Comparison of ENCODE assay signal across 10 cellular contexts in the genomic region with DNA sequence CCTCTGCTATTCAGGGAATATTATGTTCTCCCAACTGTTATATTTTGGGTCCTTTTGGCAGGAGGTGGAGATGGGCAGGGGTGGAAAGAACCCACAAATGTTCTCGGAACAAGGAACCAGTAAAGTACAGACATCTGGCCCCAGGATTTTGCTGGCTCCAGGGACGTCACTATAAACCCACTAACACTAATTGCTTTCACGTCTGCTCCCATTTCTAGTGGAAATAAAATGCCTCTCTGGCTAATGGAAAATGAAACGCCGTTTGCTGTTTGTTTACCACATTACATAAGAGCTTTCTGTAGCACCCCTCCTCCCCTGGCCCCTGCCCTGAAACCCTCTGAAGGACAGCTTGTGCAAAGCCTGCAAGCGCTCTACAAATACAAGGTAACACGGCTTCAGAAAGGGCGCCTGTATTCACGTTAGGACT.
DNase-seq lines count a peak whose midpoint lies in the region; ATAC-seq and TF ChIP-seq lines count a peak whose summit lies in the region.
"Had no signal": no experiment of that assay in that cellular context is flagged by ENCODE, and none has a peak within 500 bp of the region (broad histone marks: within the 10 kb centered on the region; RNA-seq: fewer than 3 reads in every experiment).

No MANE protein-coding gene starts in this region.

- intact Hi-C loops in PC-9 (cut with micrococcal nuclease; ENCODE audit: unreplicated experiment), result loop anchor here (2.0 kb wide), 1 partner anchor 169 kb away; a partner anchor contains a TSS
- intact Hi-C loops in prostate gland (cut with DNase I), result no loop called here
- intact Hi-C loops in thyroid gland (cut with DNase I), result no loop called here

- TF ChIP-seq POLR2A in prostate gland (IDR thresholded peaks at IDR 0.05), result no peak
- TF ChIP-seq POLR2A in thyroid gland (IDR thresholded peaks at IDR 0.05), result no peak

- DNase-seq in AG10803 (ENCODE audit: low read depth) (peak; percentile 26), PC-9 (no peak), right atrium auricular region (ENCODE audit: low spot score) (no peak), prostate gland (ENCODE audit: low spot score) (no peak), hepatic stellate cell (ENCODE audit: low spot score) (no peak), thyroid gland (no peak)
- DNase-seq: activated CD4-positive, alpha-beta T cell treated with anti-CD3 and anti-CD28 coated beads for 4 hours; NCI-H1048 had no signal

- no peak overlapping the region for H3K4me3 ChIP-seq in AG10803 (ENCODE audit: low read length)
- no peak overlapping the region for H3K4me3 ChIP-seq in PC-9
- no peak overlapping the region for H3K4me3 ChIP-seq in right atrium auricular region
- H3K4me3 ChIP-seq in prostate gland, result no peak overlapping the region
- no peak overlapping the region for H3K4me3 ChIP-seq in thyroid gland (replicated peaks in 1 of 3)

- CTCF ChIA-PET in PC-9 (lab: Charles Lee), result interaction anchor here (0.6 kb wide), 1 partner anchor 53 kb away, joined by 4 read pairs; no protein-coding TSS in a partner anchor

- no peaks in the 10 kb centered on the region for H4K20me1 ChIP-seq in PC-9 (ENCODE audit: insufficient read depth)

- H3K27me3 ChIP-seq in PC-9 (ENCODE audit: insufficient read depth, low read depth) (no peaks in the 10 kb centered on the region), right atrium auricular region (no peaks in the 10 kb centered on the region), prostate gland (replicated peaks; ENCODE audit: insufficient read depth) (no peaks in the 10 kb centered on the region), thyroid gland (no peaks in the 10 kb centered on the region)

- no peak overlapping the region for H2AFZ ChIP-seq in PC-9

- POLR2A ChIA-PET in PC-9 (lab: Charles Lee; ENCODE audit: unreplicated experiment), result no interaction called here

- H3K36me3 ChIP-seq in PC-9 (ENCODE audit: low read depth) (no peaks in the 10 kb centered on the region), right atrium auricular region (no peaks in the 10 kb centered on the region), prostate gland (no peaks in the 10 kb centered on the region), thyroid gland (no peaks in the 10 kb centered on the region)

- WGBS in prostate gland, result 75% methylated on average over 9 of the region's 9 CpGs
- WGBS in thyroid gland, 2 donors, result 82 to 88% methylated on average over 9 of the region's 9 CpGs

- peaks cover 25% of the 10 kb centered on the region for H3F3A ChIP-seq in PC-9 (ENCODE audit: insufficient read depth, low read depth)

- no peak overlapping the region for H3K4me2 ChIP-seq in PC-9

- no peak for TF ChIP-seq CTCF in AG10803 (conservative IDR thresholded peaks at IDR 0.05; ENCODE audit: low read length)
- TF ChIP-seq CTCF in PC-9 (conservative IDR thresholded peaks at IDR 0.05), result no peak
- TF ChIP-seq CTCF in right atrium auricular region (IDR thresholded peaks at IDR 0.05), result no peak
- no peak for TF ChIP-seq CTCF in prostate gland (IDR thresholded peaks at IDR 0.05)
- TF ChIP-seq CTCF in thyroid gland (IDR thresholded peaks at IDR 0.05), result no peak

- H3K9me3 ChIP-seq in PC-9 (ENCODE audit: insufficient read depth, low read depth) (no peaks in the 10 kb centered on the region), right atrium auricular region (no peaks in the 10 kb centered on the region), prostate gland (no peaks in the 10 kb centered on the region), thyroid gland (no peaks in the 10 kb centered on the region)

- no peaks in the 10 kb centered on the region for H3K79me2 ChIP-seq in PC-9 (ENCODE audit: low read depth)

- no TSS peak for BruUV-seq in PC-9 (replicated peaks; lab: Mats Ljungman, UMichigan)

- peak overlapping the region; percentile 89 for H3K27ac ChIP-seq in PC-9
- peak overlapping the region; percentile 77 to 81 for H3K27ac ChIP-seq in right atrium auricular region
- peak overlapping the region; percentile 23 to 24 for H3K27ac ChIP-seq in prostate gland
- H3K27ac ChIP-seq in thyroid gland, result no peak overlapping the region

- no peak for ATAC-seq in HG02763 (IDR thresholded peaks at IDR 0.05; ENCODE audit: unreplicated experiment)
- ATAC-seq in HG03520 (IDR thresholded peaks at IDR 0.05; ENCODE audit: unreplicated experiment), result no peak

- H3K4me1 ChIP-seq in PC-9 (replicated peaks; ENCODE audit: insufficient read depth), result peaks cover 29% of the 10 kb centered on the region
- H3K4me1 ChIP-seq in right atrium auricular region, result peaks cover 0 to 83% of the 10 kb centered on the region in 2 donors
- H3K4me1 ChIP-seq in prostate gland (replicated peaks), result no peaks in the 10 kb centered on the region
- peaks cover 27 to 34% of the 10 kb centered on the region in 2 donors for H3K4me1 ChIP-seq in thyroid gland

- no peaks in the 10 kb centered on the region for H3K9me2 ChIP-seq in PC-9 (ENCODE audit: insufficient read depth)

Comparison
In these comparisons a context has a peak if more than half of its experiments do, and no peak if none do; other contexts are left out.
1. H3K27ac ChIP-seq: peak in PC-9 (single experiment), right atrium auricular region (2 of 2) and prostate gland (2 of 2); none in thyroid gland (0 of 3).